ENCODE assay signal across 9 cellular contexts in genomic region chrX:154018518-154019060, GRCh38. TPM values are rescaled to one million over a fixed set of nuclear protein-coding genes. Genes with fewer than 3 reads are reported as not detected.
DNase-seq lines count a peak whose midpoint lies in the region; ATAC-seq, FAIRE-seq and TF ChIP-seq lines count a peak whose summit lies in the region.
"Had no signal": no experiment of that assay in that cellular context is flagged by ENCODE, and none has a peak within 500 bp of the region (broad histone marks: within the 10 kb centered on the region; RNA-seq: fewer than 3 reads in every experiment).

No MANE protein-coding gene starts in this region.

- no peaks in the 10 kb centered on the region for H4K20me1 ChIP-seq in OCI-LY7 (ENCODE audit: insufficient read depth, low read length)
- H4K20me1 ChIP-seq in H1 (replicated peaks in 1 of 2; ENCODE audit: control insufficient read depth in 1 of 2, insufficient read depth in 2 of 2, low read length in 2 of 2), result no peaks in the 10 kb centered on the region

- H3K27ac ChIP-seq in OCI-LY7 (ENCODE audit: low read depth, low read length, poor library complexity, severe bottlenecking) (peak overlapping the region; percentile 69), H1 (ENCODE audit: low read depth, low read length) (no peak overlapping the region; the same call in 1 of the 2 replicates), ovary (peak overlapping the region; percentile 8 to 71)

- no peak for TF ChIP-seq RAD21 in H1 (IDR thresholded peaks at IDR 0.05 in 1 of 2, conservative IDR thresholded peaks at IDR 0.05 in 1 of 2; ENCODE audit: low read depth in 2 of 2, low read length in 2 of 2)

- H3K36me3 Mint-ChIP-seq in Calu3 (ENCODE audit: insufficient read depth, unreplicated experiment), result peaks cover 55% of the 10 kb centered on the region

- H3K4me2 ChIP-seq in OCI-LY7 (ENCODE audit: low read length), result peak overlapping the region; percentile 89
- peak overlapping the region; percentile 57 to 74 for H3K4me2 ChIP-seq in H1 (ENCODE audit: insufficient read depth in 1 of 2, low read depth in 2 of 2, low read length in 2 of 2)

- no peaks in the 10 kb centered on the region for H3K4me1 Mint-ChIP-seq in Calu3 (ENCODE audit: low read depth, unreplicated experiment)

- intact Hi-C loops in Calu3 (cut with micrococcal nuclease; ENCODE audit: unreplicated experiment), result no loop called here
- intact Hi-C loops in OCI-LY7 (cut with micrococcal nuclease; ENCODE audit: unreplicated experiment), result loop anchor here (1.0 kb wide), 2 partner anchors 47 to 90 kb away; partner anchors contain the start of gene HCFC1
- intact Hi-C loops in ovary (cut with DNase I), result loop anchor here in 2 of 4 donors (5.0 kb wide), 2 partner anchors 34 to 74 kb away; no protein-coding TSS in a partner anchor

- H2AFZ ChIP-seq in OCI-LY7 (ENCODE audit: low read length) (no peak overlapping the region), H1 (ENCODE audit: low read length) (no peak overlapping the region)

- peak overlapping the region; percentile 40 for H4K91ac ChIP-seq in H1 (replicated peaks; ENCODE audit: insufficient read length, low read length)

- H3K14ac ChIP-seq in H1 (ENCODE audit: insufficient read length), result no peak overlapping the region

- POLR2A ChIA-PET in OCI-LY7 (lab: Charles Lee), result interaction anchor here (0.6 to 1.0 kb wide), 3 partner anchors 45 to 105 kb away, joined by 3 to 4 read pairs (median 3); no protein-coding TSS in a partner anchor
- POLR2A ChIA-PET in H1 (lab: Charles Lee; ENCODE audit: partially characterized antibody), result interaction anchor here (1.2 to 2.4 kb wide), 3 partner anchors 15 to 48 kb away, joined by 4 to 8 read pairs (median 5); partner anchors contain the start of gene HCFC1

- CTCF ChIA-PET in Calu3 (lab: Charles Lee), result interaction anchor here (1.4 kb wide), 1 partner anchor 46 kb away, joined by 4 read pairs; the partner anchor contains the start of gene TMEM187
- CTCF ChIA-PET in OCI-LY7 (lab: Charles Lee; ENCODE audit: unreplicated experiment), result no interaction called here
- CTCF ChIA-PET in H1 (lab: Charles Lee; ENCODE audit: partially characterized antibody), result interaction anchor here (0.7 to 2.5 kb wide), 3 partner anchors 11 to 37 kb away, joined by 3 to 9 read pairs (median 5); no protein-coding TSS in a partner anchor

- H3K9me3 Mint-ChIP-seq in Calu3 (ENCODE audit: low read depth, unreplicated experiment), result no peaks in the 10 kb centered on the region

- no peak overlapping the region for H3K23ac ChIP-seq in H1 (ENCODE audit: insufficient read length)

- no peak overlapping the region; a peak in 3 of 7 replicates for H3K9ac ChIP-seq in H1 (replicated peaks in 1 of 4; ENCODE audit: extremely low read depth in 1 of 4, low read depth in 3 of 4, low read length in 3 of 4)

- TF ChIP-seq EP300 in H1 (IDR thresholded peaks at IDR 0.05; ENCODE audit: borderline replicate concordance in 1 of 2, low read depth in 2 of 2, low read length in 2 of 2) (no peak), ovary (IDR thresholded peaks at IDR 0.05) (no peak)

- H3K4me3 Mint-ChIP-seq in Calu3 (ENCODE audit: low read depth, unreplicated experiment), result peak overlapping the region; percentile 84

- no peaks in the 10 kb centered on the region; the same call in 1 of the 2 replicates for H3K9me2 ChIP-seq in OCI-LY7 (ENCODE audit: insufficient read depth, low read length)

- H3K27me3 Mint-ChIP-seq in Calu3 (ENCODE audit: unreplicated experiment), result no peaks in the 10 kb centered on the region

- H4K5ac ChIP-seq in H1 (ENCODE audit: insufficient read length, low read depth, low read length), result no peak overlapping the region

- ATAC-seq in GM21737 (IDR thresholded peaks at IDR 0.05; ENCODE audit: unreplicated experiment), result no peak
- ATAC-seq in HG03097 (IDR thresholded peaks at IDR 0.05; ENCODE audit: low FRiP score, unreplicated experiment), result no peak
- ATAC-seq in HG03108 (IDR thresholded peaks at IDR 0.05; ENCODE audit: unreplicated experiment), result no peak

- H3K18ac ChIP-seq in H1 (ENCODE audit: extremely low read depth, low read length), result no peak overlapping the region; the same call in none of the 2 replicates

- no peak for FAIRE-seq in H1 (lab: Jason Lieb, UNC)

- H3K23me2 ChIP-seq in H1 (ENCODE audit: low read depth, low read length), result peaks cover 2% of the 10 kb centered on the region; the same call in 1 of the 2 replicates

- WGBS in H1 (ENCODE audit: extremely low coverage in 1 of 2, insufficient coverage in 1 of 2, insufficient read length in 1 of 2, insufficient replicate concordance in 2 of 2, low coverage in 1 of 2, low lambda C conversion rate in 2 of 2, missing lambda C conversion rate in 1 of 2), 2 experiments, result 86% methylated on average over 1 of the region's 15 CpGs; no CpG with 5 or more reads in 1 of the 2 experiments
- WGBS in ovary, 3 donors, result 78 to 83% (median 78%) methylated on average over 15 of the region's 15 CpGs

- H3K4ac ChIP-seq in H1 (replicated peaks; ENCODE audit: insufficient read length, low read depth, low read length), result no peak overlapping the region

- H3K9me3 ChIP-seq in OCI-LY7 (ENCODE audit: low read length) (no peaks in the 10 kb centered on the region), H1 (ENCODE audit: insufficient read depth in 2 of 2, low read depth in 1 of 2, low read length in 1 of 2) (no peaks in the 10 kb centered on the region), ovary (no peaks in the 10 kb centered on the region)

- peaks cover 29% of the 10 kb centered on the region for H3K4me1 ChIP-seq in OCI-LY7 (ENCODE audit: insufficient read depth, low read length, poor library complexity, severe bottlenecking)
- H3K4me1 ChIP-seq in H1 (replicated peaks in 1 of 4; ENCODE audit: control insufficient read depth in 3 of 4, insufficient read depth in 4 of 4, low read length in 3 of 4), result peaks cover 2 to 28% (median 11%) of the 10 kb centered on the region in 4 experiments
- no peaks in the 10 kb centered on the region for H3K4me1 ChIP-seq in ovary (ENCODE audit: insufficient read depth)

- H2BK120ac ChIP-seq in H1 (replicated peaks; ENCODE audit: low read depth, low read length), result no peak overlapping the region

- H3K79me1 ChIP-seq in H1 (ENCODE audit: low read depth, low read length), result no peaks in the 10 kb centered on the region

- BruUV-seq in Calu3 (replicated peaks; lab: Mats Ljungman, UMichigan) (TSS peak; percentile 40), OCI-LY7 (replicated peaks; lab: Mats Ljungman, UMichigan) (TSS peak; percentile 56)

- H2BK12ac ChIP-seq in H1 (ENCODE audit: low read depth, low read length), result no peak overlapping the region

- peaks cover 40% of the 10 kb centered on the region for H3K36me3 ChIP-seq in OCI-LY7 (ENCODE audit: insufficient read depth, low read length)
- H3K36me3 ChIP-seq in H1 (ENCODE audit: control insufficient read depth in 2 of 4, insufficient read depth in 4 of 4, low read length in 3 of 4), result peaks cover 2 to 11% (median 7%) of the 10 kb centered on the region in 4 experiments; a peak in 3 of 8 replicates
- H3K36me3 ChIP-seq in ovary, result no peaks in the 10 kb centered on the region

- H4K8ac ChIP-seq in H1 (ENCODE audit: extremely low read depth, insufficient read depth, low read length), result peak overlapping the region; percentile 68; the same call in 1 of the 2 replicates

- peaks cover 6% of the 10 kb centered on the region; the same call in 1 of the 2 replicates for H3K79me2 ChIP-seq in OCI-LY7 (ENCODE audit: insufficient read depth, low read depth, low read length)
- no peaks in the 10 kb centered on the region for H3K79me2 ChIP-seq in H1 (ENCODE audit: control insufficient read depth in 1 of 2, insufficient read depth in 2 of 2, low read length in 2 of 2)

- H2AK5ac ChIP-seq in H1 (ENCODE audit: low read depth, low read length), result no peak overlapping the region

- peak overlapping the region; percentile 97 for H3K4me3 ChIP-seq in OCI-LY7 (ENCODE audit: low read depth, low read length, poor library complexity, severe bottlenecking)
- H3K4me3 ChIP-seq in H1 (ENCODE audit: extremely low read depth in 1 of 4, insufficient read depth in 2 of 4, low read depth in 3 of 4, low read length in 4 of 4), result peak overlapping the region in 3 of 4 experiments; percentile 8 to 50 (median 35); a peak in 4 of 8 replicates
- peak overlapping the region; percentile 48 for H3K4me3 ChIP-seq in ovary

- no peak for TF ChIP-seq CTCF in Calu3 (IDR thresholded peaks at IDR 0.05; ENCODE audit: unreplicated experiment)
- TF ChIP-seq CTCF in OCI-LY7 (conservative IDR thresholded peaks at IDR 0.05; ENCODE audit: low read length), result no peak
- TF ChIP-seq CTCF in H1 (IDR thresholded peaks at IDR 0.05; ENCODE audit: control extremely low read depth in 1 of 3, insufficient read depth in 1 of 3, low read depth in 1 of 3, low read length in 3 of 3), result no peak
- TF ChIP-seq CTCF in ovary (IDR thresholded peaks at IDR 0.05), result no peak

- no peaks in the 10 kb centered on the region for H3K27me3 ChIP-seq in H1 (replicated peaks in 1 of 4; ENCODE audit: control insufficient read depth in 3 of 4, extremely low read depth in 1 of 4, insufficient read depth in 3 of 4, low read length in 3 of 4)
- H3K27me3 ChIP-seq in ovary, result no peaks in the 10 kb centered on the region

- no peak overlapping the region for H3K56ac ChIP-seq in H1 (replicated peaks; ENCODE audit: insufficient read length, low read depth, low read length)

- H2BK20ac ChIP-seq in H1 (ENCODE audit: low read length), result no peak overlapping the region

- H2BK15ac ChIP-seq in H1 (ENCODE audit: low read length), result no peak overlapping the region

- TF ChIP-seq POLR2A in H1 (IDR thresholded peaks at IDR 0.05; ENCODE audit: control extremely low read depth in 1 of 2, low read depth in 2 of 2, low read length in 2 of 2) (no peak), ovary (IDR thresholded peaks at IDR 0.05) (no peak)

- peak overlapping the region; percentile 81 for H3K27ac Mint-ChIP-seq in Calu3 (ENCODE audit: unreplicated experiment)

- no peak overlapping the region for H2BK5ac ChIP-seq in H1 (ENCODE audit: low read depth, low read length)

- no peak for DNase-seq in Calu3
- DNase-seq in OCI-LY7 (ENCODE audit: low spot score), result peak; percentile 17
- no peak for DNase-seq in H1 (ENCODE audit: low read depth in 1 of 2, low spot score in 2 of 2)
- DNase-seq in ovary, result no peak
- no peak for DNase-seq in ureter (ENCODE audit: low spot score)
- DNase-seq: GOT3 had no signal

RNA-seq across cellular contexts. Expression of gene IRAK1, which starts 1.1 kb away (rescaled TPM):
- total RNA-seq in Calu3 (2022) (194 and 208 TPM in 2 replicates), OCI-LY7 (2022) (119 and 136 TPM in 2 replicates), ovary (10 to 100 TPM; 17.0 to 97.4 (median 52.6) TPM), ureter (103 TPM)
- total RNA-seq in OCI-LY7 (2014; rRNA removed; shearing (Covaris generic)), result 56.8 and 75.5 TPM in 2 replicates
- total RNA-seq in H1 (2021; fragmentation: NEBNext Ultra II Directional; extraction: Animal tissue kit (Norgen Biotek cat#: 25700)), result 41.7 and 47.2 TPM in 2 replicates
- polyA plus RNA-seq in H1 (2011; rRNA removed) (26.6 and 34.7 TPM in 2 replicates), ovary (10 to 100 TPM; 10.5 to 25.8 TPM)
- 30.0 TPM for polyA plus RNA-seq in H1 (2011; cell fraction: cytosol; rRNA removed)
- 48.0 TPM for polyA plus RNA-seq in H1 (2011; cell fraction: nucleus; rRNA removed)
- 42.4 to 74.0 TPM (median 70.1 TPM) in 4 replicates for polyA plus RNA-seq in H1 (2012, experiment 1 of 2)
- 60.7 TPM for polyA plus RNA-seq in H1 (2012, experiment 2 of 2)
- polyA plus RNA-seq in H1 (2013, experiment 1 of 2), result 28.3 TPM
- polyA plus RNA-seq in H1 (2013, experiment 2 of 2), result 25.9 TPM
- polyA minus RNA-seq in H1 (2011; rRNA and poly(A)+ RNA removed), result 35.5 and 41.0 TPM in 2 replicates
- polyA minus RNA-seq in H1 (2011; cell fraction: cytosol; rRNA and poly(A)+ RNA removed), result 54.9 TPM
- polyA minus RNA-seq in H1 (2011; cell fraction: nucleus; rRNA and poly(A)+ RNA removed), result 27.7 TPM

RNA-seq across cellular contexts. Expression of gene TMEM187, which starts 46.0 kb away (rescaled TPM):
- total RNA-seq in Calu3 (2022) (9.4 and 9.9 TPM in 2 replicates), OCI-LY7 (2022) (3.2 and 4.5 TPM in 2 replicates), ovary (10 to 100 TPM in 3 of 7 donors, 1 to 10 TPM in 4; 4.4 to 11.6 (median 9.4) TPM), ureter (12.8 TPM)
- 0.85 and 1.4 TPM in 2 replicates for total RNA-seq in OCI-LY7 (2014; rRNA removed; shearing (Covaris generic))
- total RNA-seq in H1 (2021; fragmentation: NEBNext Ultra II Directional; extraction: Animal tissue kit (Norgen Biotek cat#: 25700)), result 2.7 and 5.0 TPM in 2 replicates
- polyA plus RNA-seq in H1 (2011; rRNA removed) (14.5 and 16.2 TPM in 2 replicates), ovary (1 to 10 TPM; 2.6 to 9.8 TPM)
- 9.8 TPM for polyA plus RNA-seq in H1 (2011; cell fraction: cytosol; rRNA removed)
- polyA plus RNA-seq in H1 (2011; cell fraction: nucleus; rRNA removed), result 11.4 TPM
- 3.3 to 5.5 TPM (median 4.3 TPM) in 4 replicates for polyA plus RNA-seq in H1 (2012, experiment 1 of 2)
- 4.9 TPM for polyA plus RNA-seq in H1 (2012, experiment 2 of 2)
- 5.0 TPM for polyA plus RNA-seq in H1 (2013, experiment 1 of 2)
- polyA plus RNA-seq in H1 (2013, experiment 2 of 2), result 5.3 TPM
- polyA minus RNA-seq in H1 (2011; rRNA and poly(A)+ RNA removed), result 5.1 and 5.4 TPM in 2 replicates
- polyA minus RNA-seq in H1 (2011; cell fraction: cytosol; rRNA and poly(A)+ RNA removed), result 2.9 TPM
- 3.2 TPM for polyA minus RNA-seq in H1 (2011; cell fraction: nucleus; rRNA and poly(A)+ RNA removed)

RNA-seq across cellular contexts. Expression of gene HCFC1, which starts 47.0 kb away (rescaled TPM):
- 76.0 and 77.7 TPM in 2 replicates for total RNA-seq in Calu3 (2022)
- 51.9 and 64.2 TPM in 2 replicates for total RNA-seq in OCI-LY7 (2014; rRNA removed; shearing (Covaris generic))
- 134 TPM in 2 replicates for total RNA-seq in OCI-LY7 (2022)
- total RNA-seq in H1 (2021; fragmentation: NEBNext Ultra II Directional; extraction: Animal tissue kit (Norgen Biotek cat#: 25700)), result 117 and 120 TPM in 2 replicates
- polyA plus RNA-seq in H1 (2011; rRNA removed), result 24.9 and 44.8 TPM in 2 replicates
- 19.1 TPM for polyA plus RNA-seq in H1 (2011; cell fraction: cytosol; rRNA removed)
- polyA plus RNA-seq in H1 (2011; cell fraction: nucleus; rRNA removed), result 58.3 TPM
- polyA plus RNA-seq in H1 (2012, experiment 1 of 2), result 68.3 to 93.0 TPM (median 82.4 TPM) in 4 replicates
- 84.1 TPM for polyA plus RNA-seq in H1 (2012, experiment 2 of 2)
- 56.8 TPM for polyA plus RNA-seq in H1 (2013, experiment 1 of 2)
- 47.2 TPM for polyA plus RNA-seq in H1 (2013, experiment 2 of 2)
- polyA minus RNA-seq in H1 (2011; rRNA and poly(A)+ RNA removed), result 20.7 TPM in 2 replicates
- polyA minus RNA-seq in H1 (2011; cell fraction: cytosol; rRNA and poly(A)+ RNA removed), result 67.4 TPM
- 37.2 TPM for polyA minus RNA-seq in H1 (2011; cell fraction: nucleus; rRNA and poly(A)+ RNA removed)
- total RNA-seq in ovary, result 10 to 100 TPM; 26.3 to 62.5 (median 53.1) TPM
- 10 to 100 TPM; 13.3 to 19.7 TPM for polyA plus RNA-seq in ovary
- 73.9 TPM for total RNA-seq in ureter

Comparison
In these comparisons a context has a peak if more than half of its experiments do, and no peak if none do; other contexts are left out.
1. H3K4me3 ChIP-seq: peak in every context shown above with its lines; median percentile 97 in OCI-LY7; 48 in ovary; 35 in H1.